ENCODE assay signal across 20 cellular contexts in genomic region chr13:38674208-38674607, GRCh38. TPM values are rescaled to one million over a fixed set of nuclear protein-coding genes. Genes with fewer than 3 reads are reported as not detected.
"Had no signal": no experiment of that assay in that cellular context is flagged by ENCODE, and none has a peak within 500 bp of the region (broad histone marks: within the 10 kb centered on the region; RNA-seq: fewer than 3 reads in every experiment).

No MANE protein-coding gene starts in this region.

- H3K4me3 ChIP-seq: adrenal gland, cardiac muscle cell, left lung, tibial artery had no signal

- H3K36me3 Mint-ChIP-seq: activated naive CD4-positive, alpha-beta T cell treated with anti-CD3 and anti-CD28 coated beads, Interleukin-2, amount 50 U/mL, for 72 hours had no signal

- H3K36me3 ChIP-seq: adrenal gland, cardiac muscle cell, left lung, tibial artery had no signal

- H3K27ac Mint-ChIP-seq: activated naive CD4-positive, alpha-beta T cell treated with anti-CD3 and anti-CD28 coated beads, Interleukin-2, amount 50 U/mL, for 72 hours; activated T-helper 1 cell treated with anti-CD3 and anti-CD28 coated beads, Interleukin-12 subunit alpha, Interleukin-12 subunit beta, Interleukin-2, Interleukin-4 antibody, amounts not matched to agents 30 ng/mL and 10 ng/mL and 1 ng/mL, durations not matched to agents 14 hours and 24 hours and 36 hours; dendritic cell treated with granulocyte-macrophage colony-stimulating factor and Interleukin-4, amounts not matched to agents 40 ng/mL and 50 ng/mL, for 4 days; progenitor cell of endocrine pancreas had no signal

- H3K27me3 Mint-ChIP-seq: dendritic cell treated with granulocyte-macrophage colony-stimulating factor and Interleukin-4, amounts not matched to agents 40 ng/mL and 50 ng/mL, for 4 days had no signal

- H3K9me3 ChIP-seq: adrenal gland, left lung, tibial artery had no signal

- H3K27me3 ChIP-seq: adrenal gland, cardiac muscle cell, left lung, tibial artery had no signal

- H3K9me3 Mint-ChIP-seq: activated T-helper 1 cell treated with anti-CD3 and anti-CD28 coated beads, Interleukin-12 subunit alpha, Interleukin-12 subunit beta, Interleukin-2, Interleukin-4 antibody, amounts not matched to agents 30 ng/mL and 10 ng/mL and 1 ng/mL, durations not matched to agents 14 hours and 24 hours and 36 hours; dendritic cell treated with granulocyte-macrophage colony-stimulating factor and Interleukin-4, amounts not matched to agents 40 ng/mL and 50 ng/mL, for 4 days had no signal

- H3K4me1 Mint-ChIP-seq: neural crest cell had no signal

- H3K4me1 ChIP-seq: adrenal gland, left lung, tibial artery had no signal

- DNase-seq: activated CD4-positive, alpha-beta T cell treated with anti-CD3 and anti-CD28 coated beads, Interleukin-2, amount 50 U/mL, for 48 hours; activated gamma-delta T cell treated with Interleukin-2 at 50 U/mL for 16 hours; adrenal gland; effector CD8-positive, alpha-beta T cell; foreskin melanocyte; hypothalamus; left lung; stimulated activated CD4-positive, alpha-beta T cell treated with anti-CD3 and anti-CD28 coated beads, Interleukin-12 subunit alpha, Interleukin-12 subunit beta, amount 100 ng/mL, for 4 hours; stimulated activated CD4-positive, alpha-beta T cell treated with anti-CD3 and anti-CD28 coated beads, Interleukin-1b, Interleukin-23, amount 100 ng/mL, for 48 hours; stimulated activated naive CD4-positive, alpha-beta T cell treated with Interleukin-2 at 50 U/mL for 16 hours; substantia nigra; T-helper 2 cell; tibial artery had no signal

- H3K4me3 Mint-ChIP-seq: activated T-helper 1 cell treated with anti-CD3 and anti-CD28 coated beads, Interleukin-12 subunit alpha, Interleukin-12 subunit beta, Interleukin-2, Interleukin-4 antibody, amounts not matched to agents 30 ng/mL and 10 ng/mL and 1 ng/mL, durations not matched to agents 14 hours and 24 hours and 36 hours; dendritic cell treated with granulocyte-macrophage colony-stimulating factor and Interleukin-4, amounts not matched to agents 40 ng/mL and 50 ng/mL, for 4 days; neural crest cell had no signal

- H3K27ac ChIP-seq: adrenal gland, cardiac muscle cell, left lung, tibial artery had no signal

RNA-seq across cellular contexts. Expression of gene FREM2, which starts 12.7 kb away (rescaled TPM):
- total RNA-seq: activated naive CD4-positive, alpha-beta T cell treated with anti-CD3 and anti-CD28 coated beads, Interleukin-2, amount 50 U/mL, for 72 hours; mononuclear cell had no signal
